ENCODE assay signal across 20 cellular contexts in the genomic region with DNA sequence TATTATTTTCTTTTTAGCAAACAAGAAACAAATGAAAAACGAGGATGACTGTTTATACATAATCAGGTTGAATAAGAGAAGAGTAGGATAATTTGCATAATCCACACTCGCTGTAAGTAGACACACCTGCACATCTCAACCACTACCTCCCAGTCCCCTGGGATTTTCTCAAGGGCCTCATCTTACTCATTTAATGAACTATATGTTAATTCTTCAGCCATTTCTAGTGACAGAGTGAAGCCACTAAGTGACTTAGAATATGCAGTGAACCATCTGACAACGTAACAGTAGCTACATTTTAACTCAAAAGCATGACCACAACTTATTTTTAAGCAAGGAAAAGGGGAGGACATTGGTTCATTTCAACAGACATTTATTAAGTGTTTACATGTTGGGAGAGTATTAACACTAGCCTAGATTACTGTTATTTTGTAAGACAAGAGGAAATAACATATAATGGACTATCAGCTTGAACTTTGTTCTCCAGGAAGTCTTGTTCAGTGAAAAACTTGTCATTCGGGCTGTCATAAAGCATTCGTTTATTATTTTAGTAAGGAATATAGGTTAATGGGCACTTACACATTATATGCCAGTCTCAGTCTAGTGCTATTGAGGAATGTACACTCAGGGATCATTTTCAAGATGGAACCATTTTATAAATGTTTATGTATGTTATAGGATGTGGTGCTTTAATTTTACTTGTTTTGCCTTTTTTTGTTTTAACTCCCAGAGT.
A peak's percentile ranks its signal among the peaks of the same experiment; 100 is the strongest.
DNase-seq lines count a peak whose midpoint lies in the region; ATAC-seq and TF ChIP-seq lines count a peak whose summit lies in the region.
"Had no signal": no experiment of that assay in that cellular context is flagged by ENCODE, and none has a peak within 500 bp of the region (broad histone marks: within the 10 kb centered on the region; RNA-seq: fewer than 3 reads in every experiment).

No MANE protein-coding gene starts in this region.

- no peaks in the 10 kb centered on the region for H3K36me3 ChIP-seq in ascending aorta

- DNase-seq in NCI-H82 (lab: John Stamatoyannopoulos, UW) (peak; percentile 29), NCI-H82 treated with DMSO at 0.1 percent for 48 hours (lab: John Stamatoyannopoulos, UW; ENCODE audit: unreplicated experiment) (no peak), NAMALWA (ENCODE audit: low spot score) (peak; percentile 1), NCI-H345 treated with DMSO at 0.1 percent for 48 hours (lab: John Stamatoyannopoulos, UW; ENCODE audit: unreplicated experiment) (no peak), ascending aorta (ENCODE audit: low spot score in 2 of 2) (no peak)
- DNase-seq: activated B cell treated with CpG ODN at 0.5 μM for 24 hours; CD4-positive, alpha-beta T cell; DND-41; immature natural killer cell; mammary epithelial cell; natural killer cell; NCI-H146; RPMI8226; stimulated activated naive CD4-positive, alpha-beta T cell; T-cell; trophoblast cell had no signal

- H3K9me3 ChIP-seq in ascending aorta, result no peaks in the 10 kb centered on the region
- H3K9me3 ChIP-seq: A549 had no signal

- no peak overlapping the region for H3K4me3 ChIP-seq in ascending aorta
- H3K4me3 ChIP-seq: A549 had no signal

- H3K4me1 ChIP-seq in ascending aorta, result no peaks in the 10 kb centered on the region
- H3K4me1 ChIP-seq: A549 had no signal

- H3K27me3 ChIP-seq in ascending aorta, result no peaks in the 10 kb centered on the region

- intact Hi-C loops in ascending aorta (cut with DNase I), result no loop called here

- ATAC-seq in HG02840 (IDR thresholded peaks at IDR 0.05; ENCODE audit: low FRiP score, unreplicated experiment) (peak; percentile 89), SK-N-SH treated with all-trans-retinoic acid at 6 μM for 48 hours (no peak), HG02973 (IDR thresholded peaks at IDR 0.05; ENCODE audit: unreplicated experiment) (no peak)
- ATAC-seq: A549, natural killer cell, T-cell had no signal

- H3K27ac ChIP-seq in ascending aorta, result no peak overlapping the region
- H3K27ac ChIP-seq: A549 had no signal

- no peak for TF ChIP-seq CTCF in ascending aorta (IDR thresholded peaks at IDR 0.05)

TF ChIP-seq in SK-N-SH treated with all-trans-retinoic acid at 6 μM for 48 hours, 23 proteins besides CTCF, POLR2A, EP300 and RAD21:
- TF ChIP-seq ZNF565 (CRISPR knock-in tag; conservative IDR thresholded peaks at IDR 0.05; ENCODE audit: low read depth), result no peak
- no peak for TF ChIP-seq ZNF8 (CRISPR knock-in tag; IDR thresholded peaks at IDR 0.05)
- TF ChIP-seq ARNTL (CRISPR knock-in tag; IDR thresholded peaks at IDR 0.05; ENCODE audit: borderline replicate concordance, low read depth), result no peak
- no peak for TF ChIP-seq TOX (CRISPR knock-in tag; IDR thresholded peaks at IDR 0.05; ENCODE audit: borderline replicate concordance)
- no peak for TF ChIP-seq BACH2 (CRISPR knock-in tag; IDR thresholded peaks at IDR 0.05; ENCODE audit: borderline replicate concordance)
- no peak for TF ChIP-seq ESRRG (CRISPR knock-in tag; IDR thresholded peaks at IDR 0.05)
- no peak for TF ChIP-seq ZFP30 (CRISPR knock-in tag; IDR thresholded peaks at IDR 0.05)
- TF ChIP-seq RARB (CRISPR knock-in tag; IDR thresholded peaks at IDR 0.05), result no peak
- TF ChIP-seq, protein P1, sequence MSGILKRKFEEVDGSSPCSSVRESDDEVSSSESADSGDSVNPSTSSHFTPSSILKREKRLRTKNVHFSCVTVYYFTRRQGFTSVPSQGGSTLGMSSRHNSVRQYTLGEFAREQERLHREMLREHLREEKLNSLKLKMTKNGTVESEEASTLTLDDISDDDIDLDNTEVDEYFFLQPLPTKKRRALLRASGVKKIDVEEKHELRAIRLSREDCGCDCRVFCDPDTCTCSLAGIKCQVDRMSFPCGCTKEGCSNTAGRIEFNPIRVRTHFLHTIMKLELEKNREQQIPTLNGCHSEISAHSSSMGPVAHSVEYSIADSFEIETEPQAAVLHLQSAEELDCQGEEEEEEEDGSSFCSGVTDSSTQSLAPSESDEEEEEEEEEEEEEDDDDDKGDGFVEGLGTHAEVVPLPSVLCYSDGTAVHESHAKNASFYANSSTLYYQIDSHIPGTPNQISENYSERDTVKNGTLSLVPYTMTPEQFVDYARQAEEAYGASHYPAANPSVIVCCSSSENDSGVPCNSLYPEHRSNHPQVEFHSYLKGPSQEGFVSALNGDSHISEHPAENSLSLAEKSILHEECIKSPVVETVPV (CRISPR knock-in tag; IDR thresholded peaks at IDR 0.05), result no peak
- no peak for TF ChIP-seq ZNF70 (CRISPR knock-in tag; IDR thresholded peaks at IDR 0.05)
- no peak for TF ChIP-seq ZFP3 (CRISPR knock-in tag; IDR thresholded peaks at IDR 0.05)
- TF ChIP-seq GLIS3 (CRISPR knock-in tag; IDR thresholded peaks at IDR 0.05), result no peak
- no peak for TF ChIP-seq OSR1 (CRISPR knock-in tag; IDR thresholded peaks at IDR 0.05)
- no peak for TF ChIP-seq ZC3H10 (CRISPR knock-in tag; IDR thresholded peaks at IDR 0.05)
- no peak for TF ChIP-seq TCF4 (CRISPR knock-in tag; IDR thresholded peaks at IDR 0.05; ENCODE audit: borderline replicate concordance)

Comparison
In these comparisons a context has a peak if more than half of its experiments do, and no peak if none do; other contexts are left out.
1. DNase-seq: peak in NCI-H82 (single experiment) and NAMALWA (single experiment); none in NCI-H82 treated with DMSO at 0.1 percent for 48 hours (single experiment), NCI-H345 treated with DMSO at 0.1 percent for 48 hours (single experiment) and ascending aorta (0 of 2).